In the genomic region with DNA sequence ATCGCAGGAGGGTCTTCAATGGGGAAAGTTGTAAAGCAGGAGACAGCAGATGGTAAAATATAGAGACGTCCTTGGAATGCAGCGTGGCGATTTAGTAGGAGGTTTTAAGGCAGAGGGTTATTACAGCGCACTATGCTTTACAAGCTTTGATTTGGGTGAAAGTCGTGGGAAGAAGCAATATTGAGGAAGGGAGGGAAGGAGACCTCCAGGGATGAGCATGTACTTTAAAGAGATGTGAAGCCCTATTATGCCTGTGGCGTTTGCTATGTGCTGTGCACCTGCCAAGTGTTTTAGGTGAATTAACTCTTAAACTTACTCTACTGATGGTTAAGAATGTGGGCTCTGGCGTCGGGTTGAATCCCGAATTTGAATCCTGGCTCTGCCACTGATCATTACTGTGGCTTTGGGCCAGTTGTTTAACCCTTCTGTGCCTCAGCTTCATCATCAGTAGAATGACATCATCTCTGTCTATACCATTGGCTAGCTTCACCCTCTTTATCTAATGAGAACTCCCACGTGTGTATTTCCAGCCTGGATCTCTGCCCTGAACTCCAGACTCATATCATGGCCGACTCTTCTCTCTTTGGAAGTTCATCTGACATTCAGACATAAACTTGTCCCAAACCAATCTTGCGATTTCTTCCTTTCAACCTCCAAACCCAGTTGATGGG, we compare ENCODE assay signal across 8 cellular contexts. TPM values are rescaled to one million over a fixed set of nuclear protein-coding genes. Genes with fewer than 3 reads are reported as not detected.
DNase-seq lines count a peak whose midpoint lies in the region; ATAC-seq and TF ChIP-seq lines count a peak whose summit lies in the region.

No MANE protein-coding gene starts in this region.

- H3K27ac Mint-ChIP-seq in type B pancreatic cell = no peak overlapping the region

- no peak for TF ChIP-seq CTCF in DND-41 (IDR thresholded peaks at IDR 0.05; ENCODE audit: borderline replicate concordance, extremely low read depth, low read length, poor library complexity, severe bottlenecking)
- no peak for TF ChIP-seq CTCF in OCI-LY1 (IDR thresholded peaks at IDR 0.05; ENCODE audit: low read length)
- no peak for TF ChIP-seq CTCF in parathyroid adenoma (IDR thresholded peaks at IDR 0.05)
- TF ChIP-seq CTCF in type B pancreatic cell (conservative IDR thresholded peaks at IDR 0.05) = no peak

- peaks cover 8% of the 10 kb centered on the region; the same call in 1 of the 2 replicates for H3K36me3 ChIP-seq in DND-41 (ENCODE audit: insufficient read depth, low read length)
- H3K36me3 ChIP-seq in OCI-LY1 (ENCODE audit: insufficient read depth, low read length) = peaks cover 14% of the 10 kb centered on the region
- peaks cover 0 to 5% of the 10 kb centered on the region in 2 donors for H3K36me3 ChIP-seq in esophagus (ENCODE audit: control insufficient read depth in 2 of 2, insufficient read depth in 2 of 2, low read length in 1 of 2)
- H3K36me3 ChIP-seq in parathyroid adenoma (ENCODE audit: control insufficient read depth, insufficient read depth, low read length) = no peaks in the 10 kb centered on the region

- H3K9me2 ChIP-seq in OCI-LY1 (ENCODE audit: low read depth, low read length) = no peaks in the 10 kb centered on the region

- ATAC-seq in DND-41 (ENCODE audit: insufficient read depth, low read depth) = no peak
- no peak for ATAC-seq in HG03442 (IDR thresholded peaks at IDR 0.05; ENCODE audit: unreplicated experiment)
- no peak for ATAC-seq in GM19328 (IDR thresholded peaks at IDR 0.05; ENCODE audit: unreplicated experiment)
- ATAC-seq in GM21423 (IDR thresholded peaks at IDR 0.05; ENCODE audit: unreplicated experiment) = no peak

- H3K36me3 Mint-ChIP-seq in type B pancreatic cell = peaks cover 3% of the 10 kb centered on the region

- H3K4me3 ChIP-seq in DND-41 (ENCODE audit: low read depth in 1 of 2, low read length in 2 of 2) (peak overlapping the region; percentile 51 to 67), OCI-LY1 (ENCODE audit: low read depth, low read length, poor library complexity, severe bottlenecking) (peak overlapping the region; percentile 79), esophagus (ENCODE audit: low read depth in 1 of 2, low read length in 2 of 2) (peak overlapping the region; percentile 77 to 83), parathyroid adenoma (ENCODE audit: low read depth, low read length) (peak overlapping the region; percentile 99)

- no peaks in the 10 kb centered on the region for H3F3A ChIP-seq in OCI-LY1 (ENCODE audit: insufficient read depth, low read length)

- H3K27ac ChIP-seq in DND-41 (ENCODE audit: low read length) (peak overlapping the region; percentile 85), OCI-LY1 (ENCODE audit: low read depth, low read length, poor library complexity, severe bottlenecking) (no peak overlapping the region), esophagus (ENCODE audit: low read depth in 2 of 2, low read length in 1 of 2) (peak overlapping the region; percentile 42 to 83), parathyroid adenoma (peak overlapping the region; percentile 67)

- H3K4me1 Mint-ChIP-seq in type B pancreatic cell (ENCODE audit: unreplicated experiment) = peaks cover 27% of the 10 kb centered on the region

- H3K9me3 ChIP-seq in DND-41 (ENCODE audit: insufficient read depth, low read length, severe bottlenecking) = no peaks in the 10 kb centered on the region
- H3K9me3 ChIP-seq in OCI-LY1 (ENCODE audit: low read length) = no peaks in the 10 kb centered on the region
- no peaks in the 10 kb centered on the region for H3K9me3 ChIP-seq in esophagus (ENCODE audit: control insufficient read depth in 2 of 2, insufficient read depth in 1 of 2, low read depth in 1 of 2, low read length in 1 of 2)
- H3K9me3 ChIP-seq in parathyroid adenoma (ENCODE audit: control insufficient read depth, low read length) = no peaks in the 10 kb centered on the region

- WGBS in esophagus, 2 donors = 12 to 15% methylated on average over 13 of the region's 13 CpGs

- H3K9me3 Mint-ChIP-seq in type B pancreatic cell = no peaks in the 10 kb centered on the region

- H3K27me3 Mint-ChIP-seq in type B pancreatic cell = peaks cover 19% of the 10 kb centered on the region

- H3K9ac ChIP-seq in DND-41 (ENCODE audit: low read depth, low read length) = peak overlapping the region; percentile 66
- H3K9ac ChIP-seq in OCI-LY1 (ENCODE audit: low read length) = peak overlapping the region; percentile 81
- H3K9ac ChIP-seq in parathyroid adenoma = peak overlapping the region; percentile 78

- H3K4me2 ChIP-seq in DND-41 (ENCODE audit: insufficient read depth, low read length) (peak overlapping the region; percentile 76), OCI-LY1 (ENCODE audit: low read length) (peak overlapping the region; percentile 79), parathyroid adenoma (ENCODE audit: low read length) (peak overlapping the region; percentile 99)

- no peaks in the 10 kb centered on the region for H3K27me3 ChIP-seq in DND-41 (ENCODE audit: insufficient read depth, low read length, poor library complexity)
- H3K27me3 ChIP-seq in OCI-LY1 (ENCODE audit: insufficient read depth, low read length) = no peaks in the 10 kb centered on the region
- H3K27me3 ChIP-seq in esophagus (ENCODE audit: control insufficient read depth in 1 of 2, insufficient read depth in 2 of 2, low read length in 2 of 2) = no peaks in the 10 kb centered on the region
- H3K27me3 ChIP-seq in parathyroid adenoma (ENCODE audit: control insufficient read depth, insufficient read depth, low read length) = no peaks in the 10 kb centered on the region

- H4K20me1 ChIP-seq in DND-41 (ENCODE audit: insufficient read depth, low read length) (no peaks in the 10 kb centered on the region; the same call in 1 of the 2 replicates), OCI-LY1 (ENCODE audit: insufficient read depth, low read length) (no peaks in the 10 kb centered on the region)

- H3K4me3 Mint-ChIP-seq in type B pancreatic cell = no peak overlapping the region

- H2AFZ ChIP-seq in DND-41 (ENCODE audit: low read depth, low read length) (peak overlapping the region; percentile 78), OCI-LY1 (ENCODE audit: low read length) (no peak overlapping the region), parathyroid adenoma (peak overlapping the region; percentile 90)

- H3K4me1 ChIP-seq in DND-41 (ENCODE audit: insufficient read depth, low read length) (peaks cover 22% of the 10 kb centered on the region), OCI-LY1 (ENCODE audit: insufficient read depth, low read length, severe bottlenecking) (peaks cover 34% of the 10 kb centered on the region), esophagus (ENCODE audit: control insufficient read depth in 2 of 2, insufficient read depth in 2 of 2, low read length in 1 of 2) (peaks cover 2 to 9% of the 10 kb centered on the region in 2 donors), parathyroid adenoma (no peaks in the 10 kb centered on the region)

- DNase-seq in DND-41 (no peak), type B pancreatic cell (ENCODE audit: extremely low spot score, unreplicated experiment) (no peak)

- peaks cover 30% of the 10 kb centered on the region for H3K79me2 ChIP-seq in DND-41 (ENCODE audit: insufficient read depth, low read length)
- H3K79me2 ChIP-seq in OCI-LY1 (ENCODE audit: insufficient read depth, low read length) = no peaks in the 10 kb centered on the region
- H3K79me2 ChIP-seq in parathyroid adenoma = peaks cover 18% of the 10 kb centered on the region

RNA-seq across cellular contexts. Expression of gene CCDC61, which starts 0.6 kb away (rescaled TPM):
- polyA plus RNA-seq in esophagus = 10 to 100 TPM in 1 of 2 donors, 1 to 10 TPM in 1; 8.1 to 12.3 TPM
- total RNA-seq in type B pancreatic cell (ENCODE audit: low replicate concordance) = 16.9 and 19.4 TPM in 2 replicates

RNA-seq across cellular contexts. Expression of gene NOVA2, which starts 22.2 kb away (rescaled TPM):
- polyA plus RNA-seq in esophagus = 1 to 10 TPM in 1 of 2 donors, under 1 TPM in 1; 0.31 to 1.0 TPM
- total RNA-seq in type B pancreatic cell (ENCODE audit: low replicate concordance) = 0.17 and 5.0 TPM in 2 replicates

RNA-seq across cellular contexts. Expression of gene PGLYRP1, which starts 27.0 kb away (rescaled TPM):
- polyA plus RNA-seq in esophagus = not detected
- not detected in 2 replicates for total RNA-seq in type B pancreatic cell (ENCODE audit: low replicate concordance)

RNA-seq across cellular contexts. Expression of gene IGFL4, which starts 45.0 kb away (rescaled TPM):
- polyA plus RNA-seq in esophagus = under 1 TPM; 0.02 to 0.16 TPM
- total RNA-seq in type B pancreatic cell (ENCODE audit: low replicate concordance) = 1.3 and 3.3 TPM in 2 replicates
